Comparison of ENCODE assay signal across 1 cellular context in the genomic region with DNA sequence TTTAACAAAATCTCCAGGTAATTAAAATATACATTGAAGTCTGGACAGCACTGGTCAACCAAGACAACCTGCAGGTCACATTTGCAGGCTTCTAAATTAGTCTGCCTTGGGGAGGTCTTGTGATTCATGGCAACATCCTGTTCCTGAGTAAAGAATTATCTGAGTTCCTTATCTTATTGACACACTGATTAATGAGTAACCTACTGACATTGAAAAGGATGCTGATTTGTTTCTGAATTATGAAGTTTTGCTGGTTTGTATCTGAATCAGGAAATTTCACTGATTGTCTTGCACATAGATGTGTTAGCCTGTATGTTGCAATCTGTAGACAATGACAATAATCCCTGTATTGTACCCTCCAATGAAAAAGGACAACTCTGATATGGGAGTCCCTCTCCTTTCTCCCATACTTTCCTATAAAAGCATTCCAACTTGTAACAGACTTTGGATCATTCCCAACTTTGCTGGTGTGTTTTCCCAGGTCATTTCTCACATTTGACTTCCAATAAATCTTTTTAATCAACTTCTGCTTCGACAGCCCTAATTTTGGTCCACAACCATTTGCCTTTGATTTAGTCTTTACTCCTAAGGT.
TF ChIP-seq lines count a peak whose summit lies in the region.

No MANE protein-coding gene starts in this region.

TF ChIP-seq in SK-N-SH treated with all-trans-retinoic acid at 6 μM for 48 hours, 23 proteins besides CTCF, POLR2A, EP300 and RAD21 (continued from another document):
- TF ChIP-seq, protein P1, sequence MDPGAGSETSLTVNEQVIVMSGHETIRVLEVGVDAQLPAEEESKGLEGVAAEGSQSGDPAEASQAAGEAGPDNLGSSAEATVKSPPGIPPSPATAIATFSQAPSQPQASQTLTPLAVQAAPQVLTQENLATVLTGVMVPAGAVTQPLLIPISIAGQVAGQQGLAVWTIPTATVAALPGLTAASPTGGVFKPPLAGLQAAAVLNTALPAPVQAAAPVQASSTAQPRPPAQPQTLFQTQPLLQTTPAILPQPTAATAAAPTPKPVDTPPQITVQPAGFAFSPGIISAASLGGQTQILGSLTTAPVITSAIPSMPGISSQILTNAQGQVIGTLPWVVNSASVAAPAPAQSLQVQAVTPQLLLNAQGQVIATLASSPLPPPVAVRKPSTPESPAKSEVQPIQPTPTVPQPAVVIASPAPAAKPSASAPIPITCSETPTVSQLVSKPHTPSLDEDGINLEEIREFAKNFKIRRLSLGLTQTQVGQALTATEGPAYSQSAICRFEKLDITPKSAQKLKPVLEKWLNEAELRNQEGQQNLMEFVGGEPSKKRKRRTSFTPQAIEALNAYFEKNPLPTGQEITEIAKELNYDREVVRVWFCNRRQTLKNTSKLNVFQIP (CRISPR knock-in tag; IDR thresholded peaks at IDR 0.05; ENCODE audit: borderline replicate concordance, low read depth) = no peak
- TF ChIP-seq PPARA (CRISPR knock-in tag; IDR thresholded peaks at IDR 0.05; ENCODE audit: borderline replicate concordance) = no peak
- no peak for TF ChIP-seq SNAI2 (CRISPR knock-in tag; IDR thresholded peaks at IDR 0.05)
- TF ChIP-seq TCF4 (CRISPR knock-in tag; IDR thresholded peaks at IDR 0.05; ENCODE audit: borderline replicate concordance) = no peak
- no peak for TF ChIP-seq CSDC2 (CRISPR knock-in tag; IDR thresholded peaks at IDR 0.05)
- TF ChIP-seq ZNF8 (CRISPR knock-in tag; IDR thresholded peaks at IDR 0.05) = no peak
- TF ChIP-seq RARB (CRISPR knock-in tag; IDR thresholded peaks at IDR 0.05) = no peak
- no peak for TF ChIP-seq OSR1 (CRISPR knock-in tag; IDR thresholded peaks at IDR 0.05)
- TF ChIP-seq ESRRG (CRISPR knock-in tag; IDR thresholded peaks at IDR 0.05) = no peak
- TF ChIP-seq, protein P2, sequence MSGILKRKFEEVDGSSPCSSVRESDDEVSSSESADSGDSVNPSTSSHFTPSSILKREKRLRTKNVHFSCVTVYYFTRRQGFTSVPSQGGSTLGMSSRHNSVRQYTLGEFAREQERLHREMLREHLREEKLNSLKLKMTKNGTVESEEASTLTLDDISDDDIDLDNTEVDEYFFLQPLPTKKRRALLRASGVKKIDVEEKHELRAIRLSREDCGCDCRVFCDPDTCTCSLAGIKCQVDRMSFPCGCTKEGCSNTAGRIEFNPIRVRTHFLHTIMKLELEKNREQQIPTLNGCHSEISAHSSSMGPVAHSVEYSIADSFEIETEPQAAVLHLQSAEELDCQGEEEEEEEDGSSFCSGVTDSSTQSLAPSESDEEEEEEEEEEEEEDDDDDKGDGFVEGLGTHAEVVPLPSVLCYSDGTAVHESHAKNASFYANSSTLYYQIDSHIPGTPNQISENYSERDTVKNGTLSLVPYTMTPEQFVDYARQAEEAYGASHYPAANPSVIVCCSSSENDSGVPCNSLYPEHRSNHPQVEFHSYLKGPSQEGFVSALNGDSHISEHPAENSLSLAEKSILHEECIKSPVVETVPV (CRISPR knock-in tag; IDR thresholded peaks at IDR 0.05) = no peak
- no peak for TF ChIP-seq BACH2 (CRISPR knock-in tag; IDR thresholded peaks at IDR 0.05; ENCODE audit: borderline replicate concordance)
- no peak for TF ChIP-seq ARNTL (CRISPR knock-in tag; IDR thresholded peaks at IDR 0.05; ENCODE audit: borderline replicate concordance, low read depth)
- TF ChIP-seq ZC3H10 (CRISPR knock-in tag; IDR thresholded peaks at IDR 0.05) = no peak
